In genomic region chr6:118786696-118787453, GRCh38 we compare ENCODE assay signal across 24 cellular contexts.
DNase-seq lines count a peak whose midpoint lies in the region; ATAC-seq and TF ChIP-seq lines count a peak whose summit lies in the region.
"Had no signal": no experiment of that assay in that cellular context is flagged by ENCODE, and none has a peak within 500 bp of the region (broad histone marks: within the 10 kb centered on the region; RNA-seq: fewer than 3 reads in every experiment).

No MANE protein-coding gene starts in this region.

- H3K36me3 Mint-ChIP-seq in endodermal cell (ENCODE audit: low read depth), result no peaks in the 10 kb centered on the region

- H3K27ac ChIP-seq in endodermal cell (ENCODE audit: low read depth, low read length), result no peak overlapping the region
- H3K27ac ChIP-seq: 22Rv1, GM23248, SJCRH30 had no signal

- no peak overlapping the region for H3K4me3 Mint-ChIP-seq in endodermal cell

- peak overlapping the region; percentile 52 for H3K27ac Mint-ChIP-seq in endodermal cell

- ATAC-seq in GM18505 (IDR thresholded peaks at IDR 0.05; ENCODE audit: unreplicated experiment), result no peak
- ATAC-seq: K562, PC-3, Right ventricle myocardium inferior had no signal

- no peaks in the 10 kb centered on the region for H3K27me3 ChIP-seq in endodermal cell (ENCODE audit: control insufficient read depth, insufficient read depth, low read length, poor library complexity, severe bottlenecking)
- H3K27me3 ChIP-seq: BE2C, SJCRH30 had no signal

- H3K9me3 Mint-ChIP-seq in endodermal cell, result peaks cover 5% of the 10 kb centered on the region

- TF ChIP-seq POLR2A in GM18505 (IDR thresholded peaks at IDR 0.05; ENCODE audit: borderline replicate concordance, extremely low read depth, insufficient read depth, insufficient read length), result no peak

- 68 to 86% methylated on average over 4 to 7 of the region's 7 CpGs for WGBS in endodermal cell (ENCODE audit: insufficient coverage in 1 of 2, insufficient read length in 1 of 2), 2 experiments

- DNase-seq in DMS 273 (lab: John Stamatoyannopoulos, UW; ENCODE audit: unreplicated experiment) (peak; percentile 6), DMS 273 treated with DMSO at 0.1 percent for 48 hours (lab: John Stamatoyannopoulos, UW) (no peak), NCI-H69 (lab: John Stamatoyannopoulos, UW) (peak; percentile 41), endodermal cell (peak; percentile 63), kidney glomerular epithelial cell (lab: John Stamatoyannopoulos, UW) (no peak), OCI-M1 (lab: John Stamatoyannopoulos, UW) (no peak)
- no peak for DNase-seq in stimulated activated CD4-positive, alpha-beta T cell treated with anti-CD3 and anti-CD28 coated beads, Interleukin-2, amount 100 ng/mL, for 24 hours
- DNase-seq: ACHN, BE2C, Calu3, DMS53, GM23248, H7, NCI-H1105 treated with DMSO at 0.1 percent for 48 hours, NCI-H2029, NCI-H345, NCI-H524, NCI-H774, PC-3, SJCRH30 had no signal

- H3K9me3 ChIP-seq in endodermal cell (ENCODE audit: control insufficient read depth, low read length), result peaks cover under 1% of the 10 kb centered on the region
- H3K9me3 ChIP-seq: BE2C, SJCRH30 had no signal

- H3K4me3 ChIP-seq in endodermal cell (ENCODE audit: low read length), result no peak overlapping the region
- H3K4me3 ChIP-seq: GM23248, K562, SJCRH30 had no signal

- H3K9ac ChIP-seq in endodermal cell (ENCODE audit: extremely low read depth, low read length, poor library complexity, severe bottlenecking), result no peak overlapping the region
- H3K9ac ChIP-seq: GM23248 had no signal

- peaks cover 19% of the 10 kb centered on the region for H3K4me1 Mint-ChIP-seq in endodermal cell

- no peaks in the 10 kb centered on the region for H3K27me3 Mint-ChIP-seq in endodermal cell (ENCODE audit: insufficient read depth)

- no peak for TF ChIP-seq CTCF in endodermal cell (conservative IDR thresholded peaks at IDR 0.05)

- peaks cover 12% of the 10 kb centered on the region for H3K4me1 ChIP-seq in endodermal cell (ENCODE audit: control insufficient read depth, insufficient read depth, low read length)
- H3K4me1 ChIP-seq: SJCRH30 had no signal

- H3K36me3 ChIP-seq in endodermal cell (ENCODE audit: control insufficient read depth, insufficient read depth, low read length), result no peaks in the 10 kb centered on the region
- H3K36me3 ChIP-seq: BE2C, SJCRH30 had no signal

Comparison
In these comparisons a context has a peak if more than half of its experiments do, and no peak if none do; other contexts are left out.
1. DNase-seq: peak in DMS 273 (single experiment), NCI-H69 (single experiment) and endodermal cell (single experiment); none in DMS 273 treated with DMSO at 0.1 percent for 48 hours (single experiment), kidney glomerular epithelial cell (single experiment), stimulated activated CD4-positive, alpha-beta T cell treated with anti-CD3 and anti-CD28 coated beads, Interleukin-2, amount 100 ng/mL, for 24 hours (0 of 2) and OCI-M1 (single experiment).